ENCODE assay signal across 8 cellular contexts in genomic region chr3:18385706-18386105, GRCh38.
"Had no signal": no experiment of that assay in that cellular context is flagged by ENCODE, and none has a peak within 500 bp of the region (broad histone marks: within the 10 kb centered on the region; RNA-seq: fewer than 3 reads in every experiment).

No MANE protein-coding gene starts in this region.

- ATAC-seq: K562 had no signal

- H3K4me3 Mint-ChIP-seq: GM23338, H9 had no signal

- DNase-seq: H9, HCEC 1CT, IMR-90 had no signal

- FAIRE-seq: H1, H54, HTR-8/SVneo, K562 had no signal

- H3K4me3 ChIP-seq: GM23338, K562 had no signal

- H3K9me3 Mint-ChIP-seq: GM23338, H9 had no signal

- H3K27ac Mint-ChIP-seq: GM23338, H9 had no signal
